In the genomic region with DNA sequence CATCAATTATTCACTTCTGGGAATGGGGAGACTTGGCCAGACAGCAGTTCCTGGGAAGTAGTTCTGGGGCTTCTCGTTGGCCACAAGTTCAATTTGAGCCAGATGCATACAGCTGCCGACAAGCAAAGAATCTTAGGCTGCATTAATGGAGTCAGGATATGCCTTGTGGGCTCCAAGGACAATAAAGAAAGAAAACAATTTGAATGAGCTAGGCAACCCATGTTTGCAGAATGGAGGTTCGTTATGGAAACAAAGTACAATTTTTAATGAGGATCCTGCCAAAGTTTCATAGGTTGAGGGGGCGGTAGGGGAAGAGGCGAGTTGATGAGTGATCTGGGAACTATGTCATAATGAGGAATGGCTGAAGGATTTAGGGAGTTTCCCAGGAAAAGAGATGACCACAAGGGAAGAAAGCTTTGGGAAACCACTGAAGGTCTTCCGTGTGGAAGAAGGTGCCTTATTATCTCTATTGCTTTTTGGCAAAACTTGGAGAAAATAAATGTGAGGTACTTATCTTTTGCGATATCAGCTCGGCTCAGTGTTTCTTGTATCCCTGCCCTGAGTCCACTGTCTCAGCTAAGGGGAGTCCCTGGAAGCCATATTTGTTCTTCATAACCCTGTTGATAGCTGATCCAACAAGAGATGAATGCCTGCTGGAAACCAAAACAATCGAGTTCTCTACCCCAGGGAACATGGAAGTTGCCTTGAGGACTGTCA, we compare ENCODE assay signal across 9 cellular contexts.
DNase-seq lines count a peak whose midpoint lies in the region; ATAC-seq and TF ChIP-seq lines count a peak whose summit lies in the region.
"Had no signal": no experiment of that assay in that cellular context is flagged by ENCODE, and none has a peak within 500 bp of the region (broad histone marks: within the 10 kb centered on the region; RNA-seq: fewer than 3 reads in every experiment).

No MANE protein-coding gene starts in this region.

- TSS peak; percentile 81 for BruUV-seq in Panc1 (replicated peaks; lab: Mats Ljungman, UMichigan)

- POLR2A ChIA-PET in Panc1 (lab: Charles Lee) = interaction anchor here (0.7 to 1.7 kb wide), 5 partner anchors 10 to 141 kb away, joined by 3 to 9 read pairs (median 5); no protein-coding TSS in a partner anchor

- peak; percentile 52 for ATAC-seq in Panc1
- no peak for ATAC-seq in GM21360 (IDR thresholded peaks at IDR 0.05; ENCODE audit: unreplicated experiment)

- in situ Hi-C loops in Panc1 (cut with HindIII; ENCODE audit: low pct_unique_long_range_greater_than_20kb, low sequenced_read_pairs) (no loop called here), HAP-1 (cut with MboI; ENCODE audit: low sequenced_read_pairs) (no loop called here)

- no peaks in the 10 kb centered on the region for H3K36me3 ChIP-seq in Panc1 (ENCODE audit: control insufficient read depth, insufficient read depth, low read length)
- no peaks in the 10 kb centered on the region for H3K36me3 ChIP-seq in HAP-1 (replicated peaks)

- TF ChIP-seq CTCF in Panc1 (IDR thresholded peaks at IDR 0.05) (no peak), epithelial cell of esophagus (IDR thresholded peaks at IDR 0.05; ENCODE audit: insufficient read depth, low read depth, low read length, missing control alignments) (no peak)

- intact Hi-C loops in Panc1 (cut with micrococcal nuclease; ENCODE audit: unreplicated experiment) = loop anchor here (1.0 kb wide), 1 partner anchor 32 kb away; no protein-coding TSS in a partner anchor

- H3K27me3 ChIP-seq in Panc1 (ENCODE audit: control insufficient read depth, insufficient read depth, low read length) (no peaks in the 10 kb centered on the region), HAP-1 (ENCODE audit: low read depth) (no peaks in the 10 kb centered on the region)

- DNase-seq in AG20443 (ENCODE audit: low spot score) = peak; percentile 87
- no peak for DNase-seq in Panc1 (ENCODE audit: low read depth, low spot score)
- DNase-seq in epithelial cell of esophagus (ENCODE audit: low read depth) = peak; percentile 89
- DNase-seq in non-pigmented ciliary epithelial cell (ENCODE audit: low read depth) = peak; percentile 84
- no peak for DNase-seq in HAP-1 (ENCODE audit: low spot score in 2 of 2)
- no peak for DNase-seq in NCI-H1694 (lab: John Stamatoyannopoulos, UW)
- no peak for DNase-seq in NCI-H2227 (lab: John Stamatoyannopoulos, UW; ENCODE audit: unreplicated experiment)
- DNase-seq: DMS79 had no signal

- H3K9me3 ChIP-seq in Panc1 (ENCODE audit: control insufficient read depth, insufficient read depth, low read depth, low read length) (no peaks in the 10 kb centered on the region), HAP-1 (no peaks in the 10 kb centered on the region)

- H3K4me1 ChIP-seq in Panc1 (ENCODE audit: control insufficient read depth, insufficient read depth, low read length) (peaks cover 42% of the 10 kb centered on the region), HAP-1 (peaks cover 22% of the 10 kb centered on the region)

- peak overlapping the region; percentile 100 for H3K27ac ChIP-seq in Panc1 (ENCODE audit: low read length)

- CTCF ChIA-PET in Panc1 (lab: Charles Lee) = no interaction called here

- H3K4me3 ChIP-seq in Panc1 (ENCODE audit: low read depth in 2 of 2, low read length in 2 of 2) = no peak overlapping the region
- no peak overlapping the region for H3K4me3 ChIP-seq in epithelial cell of esophagus (ENCODE audit: low read length)
- H3K4me3 ChIP-seq in HAP-1 = no peak overlapping the region

Comparison
In these comparisons a context has a peak if more than half of its experiments do, and no peak if none do; other contexts are left out.
1. DNase-seq: peak in AG20443 (single experiment), epithelial cell of esophagus (single experiment) and non-pigmented ciliary epithelial cell (single experiment); none in Panc1 (single experiment), HAP-1 (0 of 2), NCI-H1694 (single experiment) and NCI-H2227 (single experiment).